16 cellular contexts compared by ENCODE assay signal in the genomic region with DNA sequence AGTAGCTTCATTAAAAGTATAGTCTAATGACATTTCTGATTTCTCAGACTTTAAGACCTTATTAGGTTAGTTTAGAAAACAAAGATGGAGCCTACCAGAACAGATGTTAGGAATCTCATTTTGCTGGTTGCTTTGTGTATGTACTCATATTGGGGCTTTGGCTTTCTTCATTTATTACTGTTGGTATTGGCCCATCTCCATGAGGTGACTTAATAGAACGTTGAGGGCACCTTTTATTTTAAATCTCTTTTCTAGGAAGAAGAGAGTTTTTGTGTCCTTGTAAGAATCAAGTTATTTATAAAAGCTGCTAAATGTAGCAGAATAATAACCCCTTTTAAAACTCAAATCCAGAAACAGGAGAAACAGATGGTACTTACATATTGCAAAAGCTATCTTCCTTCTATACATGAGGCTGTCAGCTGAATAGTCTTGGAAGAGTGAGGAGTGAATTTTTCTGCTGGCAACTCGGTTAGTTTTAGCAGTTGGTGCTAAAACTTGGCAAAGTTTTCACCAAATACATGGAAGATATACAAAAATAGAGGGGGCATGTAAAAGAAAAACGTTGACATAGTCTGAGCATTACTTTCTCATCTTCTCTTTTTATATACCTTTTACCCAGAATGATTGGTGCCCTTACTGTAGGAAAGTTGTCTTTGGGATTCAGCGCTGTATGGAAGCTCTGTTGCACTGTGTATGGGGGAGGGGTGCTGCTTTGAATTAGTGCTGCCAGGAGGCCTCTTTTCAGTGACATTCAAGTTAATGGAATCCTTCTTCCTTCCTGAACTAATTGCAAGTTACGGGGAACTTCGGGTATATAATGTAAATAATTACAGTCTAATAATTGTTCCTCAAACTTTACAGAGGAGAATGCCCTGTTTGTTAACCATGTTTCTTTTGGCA. TPM values are rescaled to one million over a fixed set of nuclear protein-coding genes. Genes with fewer than 3 reads are reported as not detected.
A peak's percentile ranks its signal among the peaks of the same experiment; 100 is the strongest.
DNase-seq lines count a peak whose midpoint lies in the region; ATAC-seq and TF ChIP-seq lines count a peak whose summit lies in the region.
"Had no signal": no experiment of that assay in that cellular context is flagged by ENCODE, and none has a peak within 500 bp of the region (broad histone marks: within the 10 kb centered on the region; RNA-seq: fewer than 3 reads in every experiment).

No MANE protein-coding gene starts in this region.

- no CpG with 5 or more reads among the region's 6 CpGs for WGBS in IMR-90 (ENCODE audit: extremely low coverage in 2 of 2, insufficient read length in 1 of 2), 2 experiments

- ATAC-seq in IMR-90 (ENCODE audit: low read depth) (no peak), GM19463 (IDR thresholded peaks at IDR 0.05; ENCODE audit: unreplicated experiment) (no peak), HG03025 (IDR thresholded peaks at IDR 0.05; ENCODE audit: low FRiP score, unreplicated experiment) (no peak), GM19035 (IDR thresholded peaks at IDR 0.05; ENCODE audit: unreplicated experiment) (no peak)
- no peak for ATAC-seq in effector memory CD8-positive, alpha-beta T cell (replicated peaks)
- ATAC-seq in natural killer cell treated with Interleukin-12 subunit alpha and Interleukin-12 subunit beta and Interleukin-15 and Interleukin-18, amount 100 ng/mL, for 72 hours: no peak
- ATAC-seq: activated CD4-positive, CD25-positive, alpha-beta regulatory T cell treated with anti-CD3 and anti-CD28 coated beads, Interleukin-2, amount 50 U/mL, for 24 hours had no signal

- no peaks in the 10 kb centered on the region for H3K9me3 ChIP-seq in IMR-90 (ENCODE audit: control insufficient read depth, insufficient read depth, low read length)
- H3K9me3 ChIP-seq: esophagus squamous epithelium had no signal

- H2BK5ac ChIP-seq in IMR-90 (ENCODE audit: low read depth, low read length, poor library complexity, severe bottlenecking): no peak overlapping the region

- no peak overlapping the region for H3K27ac ChIP-seq in IMR-90 (ENCODE audit: insufficient read depth, low read length)
- H3K27ac ChIP-seq: esophagus squamous epithelium had no signal

- H3K4me3 Mint-ChIP-seq in Calu3 (ENCODE audit: low read depth, unreplicated experiment): no peak overlapping the region
- no peak overlapping the region for H3K4me3 Mint-ChIP-seq in effector memory CD8-positive, alpha-beta T cell
- H3K4me3 Mint-ChIP-seq in natural killer cell treated with Interleukin-12 subunit alpha and Interleukin-12 subunit beta and Interleukin-15 and Interleukin-18, amount 100 ng/mL, for 72 hours: no peak overlapping the region

- no peak overlapping the region for H2AK5ac ChIP-seq in IMR-90 (ENCODE audit: low read depth, low read length)

- no peaks in the 10 kb centered on the region for H3K27me3 Mint-ChIP-seq in Calu3 (ENCODE audit: unreplicated experiment)
- no peaks in the 10 kb centered on the region for H3K27me3 Mint-ChIP-seq in effector memory CD8-positive, alpha-beta T cell
- no peaks in the 10 kb centered on the region for H3K27me3 Mint-ChIP-seq in natural killer cell treated with Interleukin-12 subunit alpha and Interleukin-12 subunit beta and Interleukin-15 and Interleukin-18, amount 100 ng/mL, for 72 hours

- H2BK15ac ChIP-seq in IMR-90 (ENCODE audit: low read depth, low read length): no peak overlapping the region

- H2BK20ac ChIP-seq in IMR-90 (ENCODE audit: low read depth, low read length): no peak overlapping the region

- CTCF ChIA-PET in Calu3 (lab: Charles Lee) (no interaction called here), IMR-90 (lab: Yijun Ruan, JAX) (no interaction called here)

- H3K23ac ChIP-seq in IMR-90 (ENCODE audit: low read depth, low read length): no peak overlapping the region

- peaks cover 3% of the 10 kb centered on the region; the same call in 1 of the 2 replicates for H3K9me1 ChIP-seq in IMR-90 (ENCODE audit: insufficient read depth, low read length)

- TF ChIP-seq POLR2A in IMR-90 (IDR thresholded peaks at IDR 0.05; ENCODE audit: low read depth, low read length): no peak

- H2BK120ac ChIP-seq in IMR-90 (ENCODE audit: low read depth, low read length): no peak overlapping the region

- no peak overlapping the region for H4K8ac ChIP-seq in IMR-90 (ENCODE audit: low read depth in 2 of 2, low read length in 2 of 2)

- TF ChIP-seq CTCF in Calu3 (IDR thresholded peaks at IDR 0.05; ENCODE audit: unreplicated experiment): no peak
- no peak for TF ChIP-seq CTCF in IMR-90 (conservative IDR thresholded peaks at IDR 0.05; ENCODE audit: low read depth, low read length)

- no peak overlapping the region for H4K5ac ChIP-seq in IMR-90 (ENCODE audit: low read depth, low read length)

- H4K20me1 ChIP-seq in IMR-90 (ENCODE audit: insufficient read depth, low read length): peaks cover 4% of the 10 kb centered on the region; the same call in 1 of the 2 replicates

- H3K4me3 ChIP-seq in IMR-90 (ENCODE audit: insufficient read depth, low read depth, low read length): no peak overlapping the region
- H3K4me3 ChIP-seq: esophagus squamous epithelium had no signal

- H3K27me3 ChIP-seq in IMR-90 (ENCODE audit: control insufficient read depth, insufficient read depth, low read length): no peaks in the 10 kb centered on the region
- H3K27me3 ChIP-seq: esophagus squamous epithelium had no signal

- no peak overlapping the region for H3K9ac ChIP-seq in IMR-90 (ENCODE audit: low read depth, low read length)

- peaks cover 57% of the 10 kb centered on the region for H3K36me3 ChIP-seq in IMR-90 (ENCODE audit: control insufficient read depth, insufficient read depth, low read length)

- H3K14ac ChIP-seq in IMR-90 (replicated peaks; ENCODE audit: low read depth, low read length): no peak overlapping the region

- no peak overlapping the region for H3K18ac ChIP-seq in IMR-90 (ENCODE audit: low read depth, low read length)

- H3K27ac Mint-ChIP-seq in Calu3 (ENCODE audit: unreplicated experiment): peak overlapping the region; percentile 60
- H3K27ac Mint-ChIP-seq in effector memory CD8-positive, alpha-beta T cell: peak overlapping the region; percentile 22 to 76
- peak overlapping the region; percentile 26 to 66 for H3K27ac Mint-ChIP-seq in natural killer cell treated with Interleukin-12 subunit alpha and Interleukin-12 subunit beta and Interleukin-15 and Interleukin-18, amount 100 ng/mL, for 72 hours

- no peak overlapping the region for H3K4ac ChIP-seq in IMR-90 (ENCODE audit: low read depth, low read length)

- no peak for TF ChIP-seq RAD21 in IMR-90 (IDR thresholded peaks at IDR 0.05; ENCODE audit: low read length)

- H3K36me3 Mint-ChIP-seq in Calu3 (ENCODE audit: insufficient read depth, unreplicated experiment): peaks cover 82% of the 10 kb centered on the region
- peaks cover 94% of the 10 kb centered on the region for H3K36me3 Mint-ChIP-seq in effector memory CD8-positive, alpha-beta T cell (ENCODE audit: insufficient read depth)
- peaks cover 70% of the 10 kb centered on the region for H3K36me3 Mint-ChIP-seq in natural killer cell treated with Interleukin-12 subunit alpha and Interleukin-12 subunit beta and Interleukin-15 and Interleukin-18, amount 100 ng/mL, for 72 hours

- H3K4me2 ChIP-seq in IMR-90 (ENCODE audit: low read depth, low read length): no peak overlapping the region

- H3K79me1 ChIP-seq in IMR-90 (ENCODE audit: low read depth in 1 of 2, low read length in 2 of 2): peaks cover 28 to 41% of the 10 kb centered on the region in 2 experiments

- DNase-seq in Calu3 (no peak), IMR-90 (peak; percentile 47)
- no peak for DNase-seq in effector memory CD8-positive, alpha-beta T cell
- DNase-seq in natural killer cell treated with Interleukin-12 subunit alpha and Interleukin-12 subunit beta and Interleukin-15 and Interleukin-18, amount 100 ng/mL, for 72 hours (ENCODE audit: low spot score): no peak
- DNase-seq in activated CD4-positive, alpha-beta T cell treated with anti-CD3 and anti-CD28 coated beads for 48 hours: no peak
- DNase-seq: AML-193, cortex of kidney, DMS79 treated with DMSO at 0.1 percent for 48 hours, esophagus squamous epithelium, NCI-H1105, NCI-H524, trophoblast cell had no signal

- dilution Hi-C loops in IMR-90 (cut with HindIII; ENCODE audit: low sequenced_read_pairs, unreplicated experiment): no loop called here

- POLR2A ChIA-PET in IMR-90 (lab: Charles Lee; ENCODE audit: unreplicated experiment): no interaction called here

- no peak overlapping the region for H2AK9ac ChIP-seq in IMR-90 (replicated peaks; ENCODE audit: low read depth, low read length, poor library complexity)

- BruUV-seq in Calu3 (replicated peaks; lab: Mats Ljungman, UMichigan): no TSS peak
- no TSS peak for BruUV-seq in IMR-90 (replicated peaks; lab: Mats Ljungman, UMichigan)

- no peak overlapping the region for H4K91ac ChIP-seq in IMR-90 (ENCODE audit: insufficient read depth, low read depth, low read length)

- H3K56ac ChIP-seq in IMR-90 (ENCODE audit: extremely low read depth, insufficient read depth, low read length): no peak overlapping the region

- in situ Hi-C loops in IMR-90 (cut with MboI; ENCODE audit: low sequenced_read_pairs): no loop called here

- no peaks in the 10 kb centered on the region for H3K4me1 Mint-ChIP-seq in Calu3 (ENCODE audit: low read depth, unreplicated experiment)
- peaks cover 6 to 18% of the 10 kb centered on the region in 2 donors for H3K4me1 Mint-ChIP-seq in effector memory CD8-positive, alpha-beta T cell (ENCODE audit: low read depth in 2 of 2)
- peaks cover 16 to 21% of the 10 kb centered on the region in 2 donors for H3K4me1 Mint-ChIP-seq in natural killer cell treated with Interleukin-12 subunit alpha and Interleukin-12 subunit beta and Interleukin-15 and Interleukin-18, amount 100 ng/mL, for 72 hours (ENCODE audit: low read depth in 2 of 2)

- H2AFZ ChIP-seq in IMR-90 (replicated peaks; ENCODE audit: low read length, poor library complexity): no peak overlapping the region

- H3K4me1 ChIP-seq in IMR-90 (ENCODE audit: control insufficient read depth, insufficient read depth, low read length): no peaks in the 10 kb centered on the region

- H3K9me3 Mint-ChIP-seq in Calu3 (ENCODE audit: low read depth, unreplicated experiment): no peaks in the 10 kb centered on the region
- H3K9me3 Mint-ChIP-seq in effector memory CD8-positive, alpha-beta T cell: no peaks in the 10 kb centered on the region
- H3K9me3 Mint-ChIP-seq in natural killer cell treated with Interleukin-12 subunit alpha and Interleukin-12 subunit beta and Interleukin-15 and Interleukin-18, amount 100 ng/mL, for 72 hours: no peaks in the 10 kb centered on the region

- intact Hi-C loops in Calu3 (cut with micrococcal nuclease; ENCODE audit: unreplicated experiment) (no loop called here), IMR-90 (cut with micrococcal nuclease) (loop anchor here (5.0 kb wide), 1 partner anchor 482 kb away; no protein-coding TSS in a partner anchor)

RNA-seq across cellular contexts. Expression of gene CTNNB1, which starts 35.8 kb away (rescaled TPM):
- 252 and 258 TPM in 2 replicates for total RNA-seq in Calu3 (2022)
- 1,415 and 1,677 TPM in 2 replicates for total RNA-seq in IMR-90 (2012; rRNA removed)
- polyA plus RNA-seq in IMR-90 (2012; rRNA removed): 364 and 381 TPM in 2 replicates
- polyA plus RNA-seq in IMR-90 (2012; cell fraction: cytosol; rRNA removed): 187 and 317 TPM in 2 replicates
- polyA plus RNA-seq in IMR-90 (2012; cell fraction: nucleus; rRNA removed; ENCODE audit: low replicate concordance): 205 and 300 TPM in 2 replicates
- 100 to 1,000 TPM; 140 to 155 TPM for total RNA-seq in natural killer cell treated with Interleukin-12 subunit alpha and Interleukin-12 subunit beta and Interleukin-15 and Interleukin-18, amount 100 ng/mL, for 72 hours
